ENCODE assay signal across 9 cellular contexts in genomic region chr14:99564256-99564902, GRCh38. TPM values are rescaled to one million over a fixed set of nuclear protein-coding genes. Genes with fewer than 3 reads are reported as not detected.
DNase-seq lines count a peak whose midpoint lies in the region; ATAC-seq and TF ChIP-seq lines count a peak whose summit lies in the region.
"Had no signal": no experiment of that assay in that cellular context is flagged by ENCODE, and none has a peak within 500 bp of the region (broad histone marks: within the 10 kb centered on the region; RNA-seq: fewer than 3 reads in every experiment).

No MANE protein-coding gene starts in this region.

- TF ChIP-seq RAD21 in liver (IDR thresholded peaks at IDR 0.05): peak; percentile 26 to 64

- DNase-seq in NCI-H2029 (lab: John Stamatoyannopoulos, UW) (peak; percentile 80), body of pancreas (peak; percentile 59 to 81 (median 78)), HPDE6-E6E7 (ENCODE audit: extremely low spot score) (no peak)
- DNase-seq: H7 had no signal

- TF ChIP-seq CTCF in body of pancreas (IDR thresholded peaks at IDR 0.05): no peak
- TF ChIP-seq CTCF in liver (IDR thresholded peaks at IDR 0.05; ENCODE audit: low read depth, low read length, missing input control): no peak

- WGBS in body of pancreas, 2 donors: 36% methylated on average over 10 of the region's 10 CpGs
- WGBS in liver: 40% methylated on average over 10 of the region's 10 CpGs
- 33% methylated on average over 10 of the region's 10 CpGs for WGBS in urinary bladder

- H3K27ac ChIP-seq in body of pancreas: peak overlapping the region; percentile 39 to 91 (median 88)
- peak overlapping the region; percentile 73 to 84 for H3K27ac ChIP-seq in liver (ENCODE audit: low read depth in 1 of 2, low read length in 2 of 2)
- peak overlapping the region; percentile 66 for H3K27ac ChIP-seq in urinary bladder (ENCODE audit: low read depth)
- H3K27ac ChIP-seq: SJSA1 had no signal

- no peaks in the 10 kb centered on the region for H3K36me3 ChIP-seq in body of pancreas (replicated peaks in 1 of 2; ENCODE audit: insufficient read depth in 1 of 2, low read depth in 2 of 2)
- H3K36me3 ChIP-seq in liver (ENCODE audit: control insufficient read depth in 4 of 4, insufficient read depth in 3 of 4, low read depth in 1 of 4, low read length in 3 of 4): no peaks in the 10 kb centered on the region
- no peaks in the 10 kb centered on the region for H3K36me3 ChIP-seq in urinary bladder (ENCODE audit: insufficient read depth)
- H3K36me3 ChIP-seq: SJSA1 had no signal

- H3K9me3 ChIP-seq in body of pancreas: no peaks in the 10 kb centered on the region
- H3K9me3 ChIP-seq in liver (ENCODE audit: control insufficient read depth in 4 of 4, low read length in 3 of 4): no peaks in the 10 kb centered on the region
- H3K9me3 ChIP-seq: SJSA1 had no signal

- H3K9ac ChIP-seq in liver (ENCODE audit: low read depth in 1 of 2, low read length in 2 of 2): peak overlapping the region in 1 of 2 donors; percentile 37

- ATAC-seq in body of pancreas (no peak), GM21723 (IDR thresholded peaks at IDR 0.05; ENCODE audit: unreplicated experiment) (no peak), GM21619 (IDR thresholded peaks at IDR 0.05; ENCODE audit: unreplicated experiment) (no peak)

- H3K4me1 ChIP-seq in body of pancreas (peaks cover 100% of the 10 kb centered on the region), liver (ENCODE audit: control insufficient read depth in 4 of 4, insufficient read depth in 4 of 4, low read length in 3 of 4) (peaks cover 43 to 95% (median 86%) of the 10 kb centered on the region in 4 donors), urinary bladder (ENCODE audit: insufficient read depth) (peaks cover 3% of the 10 kb centered on the region)

- H3K27me3 ChIP-seq in body of pancreas: no peaks in the 10 kb centered on the region
- H3K27me3 ChIP-seq in liver (ENCODE audit: control insufficient read depth in 4 of 4, insufficient read depth in 4 of 4, low read length in 3 of 4): no peaks in the 10 kb centered on the region
- H3K27me3 ChIP-seq: SJSA1 had no signal

- intact Hi-C loops in body of pancreas (cut with DNase I): no loop called here

- H3K4me3 ChIP-seq in body of pancreas (no peak overlapping the region), liver (ENCODE audit: low read depth in 1 of 3, low read length in 3 of 3) (no peak overlapping the region), urinary bladder (ENCODE audit: low read depth, low read length) (no peak overlapping the region)
- H3K4me3 ChIP-seq: SJSA1 had no signal

- TF ChIP-seq POLR2A in body of pancreas (IDR thresholded peaks at IDR 0.05): no peak

TF ChIP-seq in liver, 16 proteins besides CTCF, POLR2A, EP300 and RAD21:
- no peak for TF ChIP-seq FOXA2 (IDR thresholded peaks at IDR 0.05)
- peak; percentile 70 for TF ChIP-seq SP1 (IDR thresholded peaks at IDR 0.05)
- TF ChIP-seq YY1 (IDR thresholded peaks at IDR 0.05): peak; percentile 19
- TF ChIP-seq ATF3 (IDR thresholded peaks at IDR 0.05): no peak
- TF ChIP-seq EGR1 (IDR thresholded peaks at IDR 0.05; ENCODE audit: low read depth in 2 of 2): no peak
- peak; percentile 50 to 71 for TF ChIP-seq RXRA (IDR thresholded peaks at IDR 0.05)
- TF ChIP-seq HNF4A (conservative IDR thresholded peaks at IDR 0.05): peak; percentile 37 to 40
- no peak for TF ChIP-seq ZBTB33 (IDR thresholded peaks at IDR 0.05)
- no peak for TF ChIP-seq TAF1 (conservative IDR thresholded peaks at IDR 0.05)
- TF ChIP-seq FOXA1 (IDR thresholded peaks at IDR 0.05): no peak
- TF ChIP-seq REST (IDR thresholded peaks at IDR 0.05): peak; percentile 36
- TF ChIP-seq HNF4G (IDR thresholded peaks at IDR 0.05): no peak
- TF ChIP-seq MAX (IDR thresholded peaks at IDR 0.05): no peak
- no peak for TF ChIP-seq JUND (IDR thresholded peaks at IDR 0.05)
- TF ChIP-seq NR2F2 (IDR thresholded peaks at IDR 0.05): no peak
- TF ChIP-seq GABPA (IDR thresholded peaks at IDR 0.05 in 1 of 2, conservative IDR thresholded peaks at IDR 0.05 in 1 of 2): no peak

RNA-seq across cellular contexts. Expression of gene CCDC85C, which starts 39.6 kb away (rescaled TPM):
- total RNA-seq in body of pancreas: 10 to 100 TPM in 1 of 2 donors, 1 to 10 TPM in 1; 8.9 to 10.1 TPM
- total RNA-seq in liver: 10 to 100 TPM in 1 of 2 donors, 1 to 10 TPM in 1; 7.1 to 12.1 TPM
- polyA plus RNA-seq in liver: 10 to 100 TPM in 1 of 2 donors, 1 to 10 TPM in 1; 4.0 to 23.9 TPM
- 5.8 TPM for total RNA-seq in urinary bladder
- polyA plus RNA-seq in urinary bladder: 36.0 TPM
